8 cellular contexts compared by ENCODE assay signal in genomic region chr17:2084129-2084765, GRCh38. TPM values are rescaled to one million over a fixed set of nuclear protein-coding genes. Genes with fewer than 3 reads are reported as not detected.
DNase-seq lines count a peak whose midpoint lies in the region; ATAC-seq and TF ChIP-seq lines count a peak whose summit lies in the region.

No MANE protein-coding gene starts in this region.

- peak overlapping the region; percentile 20 for H3K9ac ChIP-seq in skeletal muscle satellite cell (ENCODE audit: low read depth, low read length)

- H3K27me3 ChIP-seq in WERI-Rb-1 (ENCODE audit: insufficient read depth, low read depth, severe bottlenecking) (no peaks in the 10 kb centered on the region), heart left ventricle (no peaks in the 10 kb centered on the region), skeletal muscle satellite cell (ENCODE audit: control insufficient read depth, insufficient read depth, low read length) (no peaks in the 10 kb centered on the region)

- peak; percentile 45 to 76 (median 71) for ATAC-seq in heart left ventricle
- no peak for ATAC-seq in GM18498 (IDR thresholded peaks at IDR 0.05; ENCODE audit: unreplicated experiment)

- H3K36me3 ChIP-seq in WERI-Rb-1 (peaks cover 43% of the 10 kb centered on the region), heart left ventricle (peaks cover 0 to 32% (median 26%) of the 10 kb centered on the region in 9 donors), skeletal muscle satellite cell (ENCODE audit: insufficient read depth, low read length) (peaks cover 7% of the 10 kb centered on the region)

- no peak overlapping the region; the same call in 1 of the 2 replicates for H3K27ac ChIP-seq in WERI-Rb-1
- peak overlapping the region; percentile 74 to 95 (median 90) for H3K27ac ChIP-seq in heart left ventricle

- intact Hi-C loops in heart left ventricle (cut with DNase I): loop anchor here in 1 of 10 donors (2.0 to 5.0 kb wide), 2 partner anchors 15 to 38 kb away; no protein-coding TSS in a partner anchor

- H3K4me3 ChIP-seq in WERI-Rb-1 (ENCODE audit: low read depth, low read length) (no peak overlapping the region), heart left ventricle (no peak overlapping the region), skeletal muscle satellite cell (ENCODE audit: low read length) (no peak overlapping the region)

- TF ChIP-seq POLR2A in heart left ventricle (IDR thresholded peaks at IDR 0.05): no peak

- 48 to 63% (median 57%) methylated on average over 8 of the region's 8 CpGs for WGBS in heart left ventricle, 4 donors

- no peaks in the 10 kb centered on the region for H3K9me3 ChIP-seq in WERI-Rb-1 (ENCODE audit: severe bottlenecking)
- H3K9me3 ChIP-seq in heart left ventricle: no peaks in the 10 kb centered on the region
- H3K9me3 ChIP-seq in skeletal muscle satellite cell (replicated peaks; ENCODE audit: low read length): no peaks in the 10 kb centered on the region

- DNase-seq in ELF-1 (ENCODE audit: low read depth, low spot score): peak; percentile 66
- peak; percentile 18 for DNase-seq in WERI-Rb-1
- peak in 4 of 5 donors; percentile 72 to 84 (median 78) for DNase-seq in heart left ventricle
- no peak for DNase-seq in NCI-H2081 treated with DMSO at 0.1 percent for 48 hours (lab: John Stamatoyannopoulos, UW)
- DNase-seq in NCI-H2171 treated with DMSO at 0.1 percent for 48 hours (lab: John Stamatoyannopoulos, UW): no peak
- DNase-seq in NCI-H1436 treated with DMSO at 0.1 percent for 48 hours (lab: John Stamatoyannopoulos, UW): no peak

- H3K4me2 ChIP-seq in skeletal muscle satellite cell (ENCODE audit: low read length): peak overlapping the region; percentile 11

- H3K4me1 ChIP-seq in heart left ventricle (peaks cover 22 to 80% (median 70%) of the 10 kb centered on the region in 12 donors), skeletal muscle satellite cell (ENCODE audit: control insufficient read depth, insufficient read depth, low read length) (peaks cover 50% of the 10 kb centered on the region)

- TF ChIP-seq CTCF in WERI-Rb-1 (IDR thresholded peaks at IDR 0.05; ENCODE audit: low read depth, low read length): no peak
- no peak for TF ChIP-seq CTCF in heart left ventricle (IDR thresholded peaks at IDR 0.05)

RNA-seq across cellular contexts. Expression of gene HIC1, which starts 29.3 kb away (rescaled TPM):
- 10 to 100 TPM in 7 of 9 donors, 1 to 10 TPM in 2; 8.9 to 29.6 (median 16.7) TPM for total RNA-seq in heart left ventricle
- 10 to 100 TPM in 1 of 2 donors, 1 to 10 TPM in 1; 8.3 to 11.7 TPM for polyA plus RNA-seq in heart left ventricle
- total RNA-seq in skeletal muscle satellite cell (2012; rRNA removed): 16.2 and 29.9 TPM in 2 replicates

RNA-seq across cellular contexts. Expression of gene OVCA2, which starts 42.4 kb away (rescaled TPM):
- total RNA-seq in heart left ventricle: 10 to 100 TPM; 16.0 to 30.2 (median 20.0) TPM
- 10 to 100 TPM; 26.6 to 52.4 TPM for polyA plus RNA-seq in heart left ventricle
- total RNA-seq in skeletal muscle satellite cell (2012; rRNA removed): 57.8 and 60.9 TPM in 2 replicates

RNA-seq across cellular contexts. Expression of gene DPH1, which starts 54.3 kb away (rescaled TPM):
- total RNA-seq in heart left ventricle: 10 to 100 TPM; 14.0 to 38.1 (median 27.6) TPM
- polyA plus RNA-seq in heart left ventricle: 10 to 100 TPM; 18.8 to 23.4 TPM
- total RNA-seq in skeletal muscle satellite cell (2012; rRNA removed): 22.9 and 30.4 TPM in 2 replicates

RNA-seq across cellular contexts. Expression of gene RTN4RL1, which starts 59.1 kb away (rescaled TPM):
- 1 to 10 TPM; 1.7 to 4.2 (median 2.7) TPM for total RNA-seq in heart left ventricle
- 1 to 10 TPM; 2.2 to 4.9 TPM for polyA plus RNA-seq in heart left ventricle
- total RNA-seq in skeletal muscle satellite cell (2012; rRNA removed): 1.3 and 1.7 TPM in 2 replicates

Comparison
In these comparisons a context has a peak if more than half of its experiments do, and no peak if none do; other contexts are left out.
1. DNase-seq: peak in ELF-1 (single experiment), WERI-Rb-1 (single experiment) and heart left ventricle (4 of 5); none in NCI-H2081 treated with DMSO at 0.1 percent for 48 hours (single experiment), NCI-H2171 treated with DMSO at 0.1 percent for 48 hours (single experiment) and NCI-H1436 treated with DMSO at 0.1 percent for 48 hours (single experiment).